In genomic region chrX:281166-281999, GRCh38 we compare ENCODE assay signal across 8 cellular contexts. TPM values are rescaled to one million over a fixed set of nuclear protein-coding genes. Genes with fewer than 3 reads are reported as not detected.
DNase-seq lines count a peak whose midpoint lies in the region; ATAC-seq and TF ChIP-seq lines count a peak whose summit lies in the region.

Gene PLCXD1, plus strand, starts transcription at chrX:281381. Its CDS starts 2,807 bp downstream, at chrX:284188.

- ATAC-seq in activated CD8-positive, alpha-beta T cell treated with anti-CD3 and anti-CD28 coated beads, Interleukin-2, amount 10 ng/mL, durations not matched to agents 7 days and 5 days, result no peak
- ATAC-seq in HG03439 (IDR thresholded peaks at IDR 0.05; ENCODE audit: unreplicated experiment), result no peak

- no peaks in the 10 kb centered on the region for H3K36me3 ChIP-seq in prostate gland

- peak within 1 kb of the TSS; percentile 50 to 60 for H3K27ac ChIP-seq in prostate gland

- POLR2A ChIA-PET in activated CD8-positive, alpha-beta T cell treated with anti-CD3 and anti-CD28 coated beads, Interleukin-2, amount 10 ng/mL, durations not matched to agents 7 days and 5 days (lab: Charles Lee), result no interaction called here

- peak within 1 kb of the TSS; percentile 57 for H3K4me3 Mint-ChIP-seq in activated CD8-positive, alpha-beta T cell treated with anti-CD3 and anti-CD28 coated beads, Interleukin-2, amount 10 ng/mL, durations not matched to agents 7 days and 5 days

- CTCF ChIA-PET in activated CD8-positive, alpha-beta T cell treated with anti-CD3 and anti-CD28 coated beads, Interleukin-2, amount 10 ng/mL, durations not matched to agents 7 days and 5 days (lab: Charles Lee), result no interaction called here

- peaks cover 40% of the 10 kb centered on the region for H3K4me1 Mint-ChIP-seq in activated CD8-positive, alpha-beta T cell treated with anti-CD3 and anti-CD28 coated beads, Interleukin-2, amount 10 ng/mL, durations not matched to agents 7 days and 5 days (ENCODE audit: low read depth)

- peaks cover 2% of the 10 kb centered on the region for H3K27me3 Mint-ChIP-seq in activated CD8-positive, alpha-beta T cell treated with anti-CD3 and anti-CD28 coated beads, Interleukin-2, amount 10 ng/mL, durations not matched to agents 7 days and 5 days (ENCODE audit: low read depth)

- no peaks in the 10 kb centered on the region for H3K4me1 ChIP-seq in prostate gland (replicated peaks)

- 32% methylated on average over 24 of the region's 25 CpGs for WGBS in prostate gland

- H3K9me3 ChIP-seq in prostate gland, result no peaks in the 10 kb centered on the region

- H3K36me3 Mint-ChIP-seq in activated CD8-positive, alpha-beta T cell treated with anti-CD3 and anti-CD28 coated beads, Interleukin-2, amount 10 ng/mL, durations not matched to agents 7 days and 5 days (ENCODE audit: low read depth), result peaks cover 23% of the 10 kb centered on the region

- TF ChIP-seq CTCF in prostate gland (IDR thresholded peaks at IDR 0.05), result no peak

- peak within 1 kb of the TSS; percentile 60 for H3K27ac Mint-ChIP-seq in activated CD8-positive, alpha-beta T cell treated with anti-CD3 and anti-CD28 coated beads, Interleukin-2, amount 10 ng/mL, durations not matched to agents 7 days and 5 days

- intact Hi-C loops in cardiac septum (cut with DNase I), result loop anchor here (5.0 kb wide), 1 partner anchor 106 kb away; the partner anchor contains the start of gene PPP2R3B
- intact Hi-C loops in prostate gland (cut with DNase I), result no loop called here

- TF ChIP-seq POLR2A in prostate gland (IDR thresholded peaks at IDR 0.05), result no peak

- peak within 1 kb of the TSS; percentile 15 to 16 for H3K4me3 ChIP-seq in prostate gland

- no peaks in the 10 kb centered on the region for H3K9me3 Mint-ChIP-seq in activated CD8-positive, alpha-beta T cell treated with anti-CD3 and anti-CD28 coated beads, Interleukin-2, amount 10 ng/mL, durations not matched to agents 7 days and 5 days (ENCODE audit: insufficient read depth)

- DNase-seq in stimulated activated CD4-positive, alpha-beta T cell treated with anti-CD3 and anti-CD28 coated beads, Interleukin-15, amount 100 ng/mL, for 24 hours, result peak; percentile 50
- no peak for DNase-seq in stimulated activated CD4-positive, alpha-beta T cell treated with anti-CD3 and anti-CD28 coated beads, Interleukin-12 subunit alpha, Interleukin-12 subunit beta, amount 100 ng/mL, for 4 hours
- DNase-seq in activated CD8-positive, alpha-beta T cell treated with anti-CD3 and anti-CD28 coated beads, Interleukin-2, amount 10 ng/mL, durations not matched to agents 7 days and 5 days, result peak; percentile 30
- DNase-seq in cardiac septum (ENCODE audit: low spot score) (peak; percentile 66), prostate gland (ENCODE audit: low spot score) (no peak), T1000 (lab: John Stamatoyannopoulos, UW) (no peak), NCI-H2107 treated with DMSO at 0.1 percent for 48 hours (lab: John Stamatoyannopoulos, UW; ENCODE audit: unreplicated experiment) (no peak)

- H3K27me3 ChIP-seq in prostate gland (replicated peaks; ENCODE audit: insufficient read depth), result no peaks in the 10 kb centered on the region

RNA-seq across cellular contexts. Expression of gene PLCXD1, which starts in this region (rescaled TPM):
- 10 to 100 TPM; 44.5 to 50.2 TPM for total RNA-seq in activated CD8-positive, alpha-beta T cell treated with anti-CD3 and anti-CD28 coated beads, Interleukin-2, amount 10 ng/mL, durations not matched to agents 7 days and 5 days
- total RNA-seq in cardiac septum (3.4 TPM), prostate gland (10 to 100 TPM; 12.9 to 20.8 TPM)

Comparison
In these comparisons a context has a peak if more than half of its experiments do, and no peak if none do; other contexts are left out.
1. DNase-seq: peak in stimulated activated CD4-positive, alpha-beta T cell treated with anti-CD3 and anti-CD28 coated beads, Interleukin-15, amount 100 ng/mL, for 24 hours (single experiment), activated CD8-positive, alpha-beta T cell treated with anti-CD3 and anti-CD28 coated beads, Interleukin-2, amount 10 ng/mL, durations not matched to agents 7 days and 5 days (single experiment) and cardiac septum (single experiment); none in stimulated activated CD4-positive, alpha-beta T cell treated with anti-CD3 and anti-CD28 coated beads, Interleukin-12 subunit alpha, Interleukin-12 subunit beta, amount 100 ng/mL, for 4 hours (single experiment), prostate gland (single experiment), T1000 (single experiment) and NCI-H2107 treated with DMSO at 0.1 percent for 48 hours (single experiment).